Comparison of ENCODE assay signal across 32 cellular contexts in genomic region chr2:71292159-71292558, GRCh38.
"Had no signal": no experiment of that assay in that cellular context is flagged by ENCODE, and none has a peak within 500 bp of the region (broad histone marks: within the 10 kb centered on the region; RNA-seq: fewer than 3 reads in every experiment).

No MANE protein-coding gene starts in this region.

- H3K27ac ChIP-seq: body of pancreas, breast epithelium, Peyer's patch, SJSA1 had no signal

- H3K4me1 ChIP-seq: body of pancreas, breast epithelium, Peyer's patch, SJSA1 had no signal

- H3K9ac ChIP-seq: SK-N-SH had no signal

- H3K27me3 ChIP-seq: body of pancreas, breast epithelium, MG63, Peyer's patch, SJSA1 had no signal

- ATAC-seq: activated CD8-positive, alpha-beta T cell treated with anti-CD3 and anti-CD28 coated beads for 36 hours; activated T-cell treated with anti-CD3 and anti-CD28 coated beads, Interleukin-2, amount 50 U/mL, for 72 hours; activated T-helper 17 cell treated with anti-CD3 and anti-CD28 coated beads, Interleukin-2, amount 50 U/mL, for 72 hours; body of pancreas; PC-3 had no signal

- H3K4me2 ChIP-seq: SK-N-SH had no signal

- H3K36me3 ChIP-seq: breast epithelium, MG63, Peyer's patch, SJSA1 had no signal

- DNase-seq: activated CD4-positive, alpha-beta T cell treated with anti-CD3 and anti-CD28 coated beads, Interleukin-2, amount 10 ng/mL, durations not matched to agents 24 days and 14 days; activated CD4-positive, alpha-beta T cell treated with anti-CD3 and anti-CD28 coated beads, Interleukin-2, amount 50 U/mL, for 4 hours; activated CD8-positive, alpha-beta T cell treated with anti-CD3 and anti-CD28 coated beads for 36 hours; activated effector memory CD4-positive, alpha-beta T cell treated with anti-CD3 and anti-CD28 coated beads, Interleukin-2, amount 50 U/mL, for 16 hours; activated naive CD4-positive, alpha-beta T cell; activated naive CD4-positive, alpha-beta T cell treated with anti-CD3 and anti-CD28 coated beads, Interleukin-2, amount 50 U/mL, for 16 hours; activated naive CD8-positive, alpha-beta T cell treated with anti-CD3 and anti-CD28 coated beads for 36 hours; activated T-cell treated with anti-CD3 and anti-CD28 coated beads, Interleukin-2, amount 50 U/mL, for 1 hour; activated T-cell treated with anti-CD3 and anti-CD28 coated beads, Interleukin-2, amount 50 U/mL, for 72 hours; amniotic stem cell; body of pancreas; Karpas-422; KBM-7; NCI-H1048; NCI-H1436 treated with DMSO at 0.1 percent for 48 hours; NCI-H187; NCI-H2029 treated with DMSO at 0.1 percent for 48 hours; NCI-H2107; NCI-H2171; NCI-H510A; NCI-H526; NCI-H748 treated with DMSO at 0.1 percent for 48 hours; NK-92 treated with Interleukin-12 subunit alpha and Interleukin-12 subunit beta, amount 100 ng/mL, for 24 hours; PC-3; Peyer's patch; RPMI8226; SHP77 treated with DMSO at 0.1 percent for 48 hours; SK-N-SH had no signal

- H3K9me3 ChIP-seq: body of pancreas, breast epithelium, MG63, Peyer's patch, SJSA1, SK-N-SH had no signal

- H3K4me3 ChIP-seq: body of pancreas, breast epithelium, MG63, Peyer's patch, SJSA1 had no signal
